In genomic region chr2:179218848-179219594, GRCh38 we compare ENCODE assay signal across 1 cellular context.
TF ChIP-seq lines count a peak whose summit lies in the region.

No MANE protein-coding gene starts in this region.

TF ChIP-seq in HepG2, 621 proteins besides CTCF, POLR2A, EP300 and RAD21 (continued from another document and continues in another):
- TF ChIP-seq HINFP (CRISPR knock-in tag; IDR thresholded peaks at IDR 0.05; ENCODE audit: low read depth) (no peak), ZMAT3 (CRISPR knock-in tag; conservative IDR thresholded peaks at IDR 0.05) (no peak), POLR2AphosphoS2 (IDR thresholded peaks at IDR 0.05; ENCODE audit: low read depth, low read length) (no peak), SNAI1 (CRISPR knock-in tag; IDR thresholded peaks at IDR 0.05; ENCODE audit: borderline replicate concordance) (no peak), SMYD3 (CRISPR knock-in tag; IDR thresholded peaks at IDR 0.05) (no peak; the same call in 1 of the 2 replicates), MIER2 (CRISPR knock-in tag; IDR thresholded peaks at IDR 0.05) (peak; percentile 63; the same call in 1 of the 2 replicates), ZNF17 (CRISPR knock-in tag; IDR thresholded peaks at IDR 0.05) (no peak), NR0B2 (CRISPR knock-in tag; IDR thresholded peaks at IDR 0.05) (no peak), ELF3 (CRISPR knock-in tag; IDR thresholded peaks at IDR 0.05) (peak; percentile 56; the same call in 1 of the 2 replicates), FUBP1 (CRISPR knock-in tag; IDR thresholded peaks at IDR 0.05; ENCODE audit: borderline replicate concordance) (no peak), ZFP37 (CRISPR knock-in tag; IDR thresholded peaks at IDR 0.05; ENCODE audit: borderline replicate concordance) (no peak), ZNF382 (CRISPR knock-in tag; IDR thresholded peaks at IDR 0.05; ENCODE audit: borderline replicate concordance) (no peak), SMAD1 (CRISPR knock-in tag; IDR thresholded peaks at IDR 0.05; ENCODE audit: borderline replicate concordance, low read depth) (no peak), PRMT3 (CRISPR knock-in tag; IDR thresholded peaks at IDR 0.05; ENCODE audit: borderline replicate concordance, low read depth) (no peak), GZF1 (CRISPR knock-in tag; IDR thresholded peaks at IDR 0.05) (no peak), FOSL1 (CRISPR knock-in tag; IDR thresholded peaks at IDR 0.05; ENCODE audit: borderline replicate concordance) (no peak), STAG1 (CRISPR knock-in tag; IDR thresholded peaks at IDR 0.05) (peak; percentile 96), ZSCAN12 (CRISPR knock-in tag; IDR thresholded peaks at IDR 0.05) (no peak), ZNF362 (CRISPR knock-in tag; IDR thresholded peaks at IDR 0.05; ENCODE audit: borderline replicate concordance) (no peak), HIC2 (CRISPR knock-in tag; IDR thresholded peaks at IDR 0.05; ENCODE audit: low read depth) (no peak), CC2D1A (CRISPR knock-in tag; IDR thresholded peaks at IDR 0.05) (no peak), ZNF451 (CRISPR knock-in tag; IDR thresholded peaks at IDR 0.05) (no peak), SMAD3 (CRISPR knock-in tag; IDR thresholded peaks at IDR 0.05) (peak; percentile 82), TEF (CRISPR knock-in tag; IDR thresholded peaks at IDR 0.05) (no peak), MAX (IDR thresholded peaks at IDR 0.05) (no peak), DDIT3 (CRISPR knock-in tag; IDR thresholded peaks at IDR 0.05) (no peak), ZNF260 (CRISPR knock-in tag; IDR thresholded peaks at IDR 0.05; ENCODE audit: borderline replicate concordance, low read depth) (no peak), ARID3A (IDR thresholded peaks at IDR 0.05; ENCODE audit: low read depth, low read length) (peak; percentile 63; the same call in 1 of the 2 replicates), SP140L (CRISPR knock-in tag; IDR thresholded peaks at IDR 0.05; ENCODE audit: borderline replicate concordance) (0 out of 2 replicates have a peak, but pooled peaks have one; percentile 32), IRF1 (CRISPR knock-in tag; IDR thresholded peaks at IDR 0.05; ENCODE audit: low read depth) (no peak), ZNF282 (IDR thresholded peaks at IDR 0.05; ENCODE audit: partially characterized antibody) (no peak), RARA (CRISPR knock-in tag; IDR thresholded peaks at IDR 0.05) (no peak; the same call in 1 of the 2 replicates), SNAPC4 (CRISPR knock-in tag; IDR thresholded peaks at IDR 0.05) (no peak), RFX5 (IDR thresholded peaks at IDR 0.05; ENCODE audit: low read depth, low read length) (no peak), SMC3 (IDR thresholded peaks at IDR 0.05; ENCODE audit: low read length) (peak; percentile 93), FLYWCH1 (CRISPR knock-in tag; IDR thresholded peaks at IDR 0.05) (no peak), SKIL (CRISPR knock-in tag; IDR thresholded peaks at IDR 0.05; ENCODE audit: borderline replicate concordance) (no peak)
